1 cellular context compared by ENCODE assay signal in genomic region chr13:32587014-32587773, GRCh38.
A peak's percentile ranks its signal among the peaks of the same experiment; 100 is the strongest.
TF ChIP-seq lines count a peak whose summit lies in the region.

No MANE protein-coding gene starts in this region.

TF ChIP-seq in K562, 482 proteins besides CTCF, POLR2A, EP300 and RAD21 (continued from another document and continues in another):
- TF ChIP-seq UBTF (IDR thresholded peaks at IDR 0.05; ENCODE audit: borderline replicate concordance in 1 of 2, low read depth in 2 of 2, low read length in 2 of 2): peak; percentile 70 to 71; a peak in 1 of 4 replicates
- no peak for TF ChIP-seq ZNF436 (CRISPR knock-in tag; IDR thresholded peaks at IDR 0.05)
- TF ChIP-seq RBFOX2 (IDR thresholded peaks at IDR 0.05; ENCODE audit: low read depth, low read length): no peak
- peak; percentile 79 for TF ChIP-seq ZNF263 (CRISPR knock-in tag; IDR thresholded peaks at IDR 0.05; ENCODE audit: borderline replicate concordance)
- no peak for TF ChIP-seq CBFA2T2 (conservative IDR thresholded peaks at IDR 0.05)
- TF ChIP-seq HMG20A (CRISPR knock-in tag; conservative IDR thresholded peaks at IDR 0.05): no peak
- no peak for TF ChIP-seq MCM5 (IDR thresholded peaks at IDR 0.05; ENCODE audit: low read depth)
- TF ChIP-seq ZBTB8A (IDR thresholded peaks at IDR 0.05; ENCODE audit: partially characterized antibody): no peak
- TF ChIP-seq RHOXF2B (CRISPR knock-in tag; conservative IDR thresholded peaks at IDR 0.05): no peak
- no peak for TF ChIP-seq TAF1 (IDR thresholded peaks at IDR 0.05; ENCODE audit: control insufficient read depth, extremely low read depth, insufficient read depth, low read length, severe bottlenecking)
- TF ChIP-seq PHF21A (IDR thresholded peaks at IDR 0.05; ENCODE audit: borderline replicate concordance, low read depth): no peak
- TF ChIP-seq C11orf30 (IDR thresholded peaks at IDR 0.05; ENCODE audit: low read depth): no peak
- TF ChIP-seq CGGBP1 (CRISPR knock-in tag; IDR thresholded peaks at IDR 0.05): no peak
- 0 out of 4 replicates have a peak, but pooled peaks of 1 of the 2 experiments have one; percentile 8 for TF ChIP-seq SIN3A (IDR thresholded peaks at IDR 0.05; ENCODE audit: borderline replicate concordance in 2 of 2, control insufficient read depth in 1 of 2, low read depth in 2 of 2, low read length in 2 of 2)
- no peak for TF ChIP-seq ZBTB43 (CRISPR knock-in tag; IDR thresholded peaks at IDR 0.05)
- TF ChIP-seq RB1 (IDR thresholded peaks at IDR 0.05; ENCODE audit: low read depth): peak; percentile 53; the same call in 1 of the 2 replicates
- no peak for TF ChIP-seq SMAD3 (CRISPR knock-in tag; conservative IDR thresholded peaks at IDR 0.05)
- no peak for TF ChIP-seq ZNF431 (CRISPR knock-in tag; IDR thresholded peaks at IDR 0.05)
- TF ChIP-seq ZNF407 (IDR thresholded peaks at IDR 0.05; ENCODE audit: low read depth): peak; percentile 30; the same call in 1 of the 2 replicates
- no peak for TF ChIP-seq CTCFL (IDR thresholded peaks at IDR 0.05; ENCODE audit: borderline replicate concordance, insufficient read depth, low read depth, low read length, poor library complexity, severe bottlenecking)
- no peak for TF ChIP-seq SP2 (IDR thresholded peaks at IDR 0.05; ENCODE audit: extremely low read depth, low read depth, low read length, poor library complexity, severe bottlenecking)
- no peak for TF ChIP-seq ZNF239 (CRISPR knock-in tag; IDR thresholded peaks at IDR 0.05)
- no peak for TF ChIP-seq ZNF707 (CRISPR knock-in tag; conservative IDR thresholded peaks at IDR 0.05)
- no peak for TF ChIP-seq ZNF282 (CRISPR knock-in tag; IDR thresholded peaks at IDR 0.05)
- TF ChIP-seq ZC3H8 (IDR thresholded peaks at IDR 0.05): no peak
- peak in 1 of 2 experiments; percentile 29 for TF ChIP-seq E2F6 (IDR thresholded peaks at IDR 0.05; ENCODE audit: borderline replicate concordance in 1 of 2, extremely low read depth in 1 of 2, insufficient read depth in 1 of 2, insufficient read length in 1 of 2, low read depth in 1 of 2, low read length in 1 of 2, poor library complexity in 1 of 2, severe bottlenecking in 1 of 2)
- no peak for TF ChIP-seq OTX1 (CRISPR knock-in tag; IDR thresholded peaks at IDR 0.05)
- TF ChIP-seq JUN (IDR thresholded peaks at IDR 0.05; ENCODE audit: borderline replicate concordance, low read depth, low read length): no peak
- no peak for TF ChIP-seq JUN (CRISPR knock-in tag; IDR thresholded peaks at IDR 0.05; ENCODE audit: borderline replicate concordance)
- TF ChIP-seq RBBP5 (IDR thresholded peaks at IDR 0.05; ENCODE audit: borderline replicate concordance, insufficient read depth, low read length, poor library complexity, severe bottlenecking): peak; percentile 60
- TF ChIP-seq NONO (IDR thresholded peaks at IDR 0.05; ENCODE audit: low read depth in 2 of 2, low read length in 1 of 2): 0 out of 4 replicates have a peak, but pooled peaks of 1 of the 2 experiments have one; percentile 18
- no peak for TF ChIP-seq SP1 (CRISPR knock-in tag; IDR thresholded peaks at IDR 0.05)
- no peak for TF ChIP-seq ILK (tag; IDR thresholded peaks at IDR 0.05; ENCODE audit: borderline replicate concordance, low read depth)
- no peak for TF ChIP-seq PKNOX1 (IDR thresholded peaks at IDR 0.05)
- no peak for TF ChIP-seq ZNF592 (IDR thresholded peaks at IDR 0.05)
- no peak for TF ChIP-seq GTF2A2 (tag; IDR thresholded peaks at IDR 0.05)
- TF ChIP-seq ZNF511 (CRISPR knock-in tag; IDR thresholded peaks at IDR 0.05): no peak
- TF ChIP-seq CXXC5 (CRISPR knock-in tag; IDR thresholded peaks at IDR 0.05): peak; percentile 46; the same call in 1 of the 2 replicates
- no peak for TF ChIP-seq ZNF76 (CRISPR knock-in tag; IDR thresholded peaks at IDR 0.05; ENCODE audit: borderline replicate concordance)
- no peak for TF ChIP-seq PHTF2 (CRISPR knock-in tag; IDR thresholded peaks at IDR 0.05)
- TF ChIP-seq RNF2 (IDR thresholded peaks at IDR 0.05): 0 out of 2 replicates have a peak, but pooled peaks have one; percentile 14
